1 cellular context compared by ENCODE assay signal in the genomic region with DNA sequence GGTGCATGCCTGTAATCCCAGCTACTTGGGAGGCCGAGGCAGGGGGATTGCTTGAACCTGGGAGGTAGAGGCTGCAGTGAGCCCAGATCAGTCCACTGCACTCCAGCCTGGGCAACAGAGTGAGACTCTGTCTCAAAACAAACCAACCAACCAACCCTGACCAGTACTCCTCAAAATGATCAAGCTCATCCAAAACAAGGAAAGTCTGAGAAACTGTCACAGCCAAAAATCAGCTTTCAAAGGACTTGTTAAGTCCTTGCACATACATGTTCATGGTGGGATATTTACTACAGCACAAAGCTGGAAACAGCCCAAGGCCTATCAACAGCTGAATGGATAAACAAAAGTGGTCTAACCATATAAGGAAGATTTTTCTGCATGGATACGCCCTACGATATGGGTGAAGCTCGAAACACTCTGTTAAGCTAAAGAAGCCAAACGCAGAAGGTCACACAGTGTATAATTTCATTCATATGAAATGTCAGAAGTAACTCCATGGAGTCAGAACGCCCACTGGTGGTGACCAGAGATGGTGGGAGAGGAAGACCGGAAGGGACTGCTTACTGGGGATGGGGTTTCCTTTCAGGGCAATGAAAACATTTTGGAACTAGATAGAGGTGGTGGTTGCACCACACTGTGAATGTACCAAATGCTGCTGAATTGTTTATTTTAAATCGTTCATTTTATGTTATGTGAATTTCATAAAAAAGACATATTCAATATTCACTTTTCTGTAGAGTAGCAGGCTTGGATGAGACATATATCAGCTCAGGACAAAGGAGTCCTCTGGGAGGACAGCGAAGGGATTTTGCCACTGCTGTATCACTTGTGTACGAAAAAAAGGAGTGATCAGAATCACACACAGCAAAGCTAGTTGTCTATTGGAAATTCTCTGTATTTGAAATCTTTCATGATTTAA.
TF ChIP-seq lines count a peak whose summit lies in the region.

No MANE protein-coding gene starts in this region.

TF ChIP-seq in GM12878, 131 proteins besides CTCF, POLR2A, EP300 and RAD21:
- TF ChIP-seq KDM1A (IDR thresholded peaks at IDR 0.05; ENCODE audit: borderline replicate concordance) (no peak), SMC3 (IDR thresholded peaks at IDR 0.05; ENCODE audit: borderline replicate concordance, low read length) (peak; percentile 55; the same call in 1 of the 2 replicates)
